17 cellular contexts compared by ENCODE assay signal in the genomic region with DNA sequence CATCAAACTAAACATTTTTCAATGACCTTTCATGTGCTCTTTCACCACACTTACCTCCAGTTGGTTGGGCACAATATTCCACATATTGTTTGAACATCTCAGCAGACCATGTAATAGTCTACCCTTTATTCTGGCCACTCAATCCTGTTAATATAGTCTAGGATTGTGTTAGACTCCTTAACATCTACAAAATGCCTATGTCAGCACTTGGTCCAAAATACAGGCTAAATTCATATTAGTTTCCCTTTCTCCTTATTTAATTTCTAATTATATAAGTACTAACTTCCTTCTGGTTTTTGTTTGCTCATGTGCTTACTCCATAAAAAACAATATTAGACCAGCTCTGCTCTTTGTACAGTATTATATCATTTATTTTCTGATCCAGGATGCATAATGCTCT. TPM values are rescaled to one million over a fixed set of nuclear protein-coding genes. Genes with fewer than 3 reads are reported as not detected.
DNase-seq lines count a peak whose midpoint lies in the region; ATAC-seq, FAIRE-seq and TF ChIP-seq lines count a peak whose summit lies in the region.
"Had no signal": no experiment of that assay in that cellular context is flagged by ENCODE, and none has a peak within 500 bp of the region (broad histone marks: within the 10 kb centered on the region; RNA-seq: fewer than 3 reads in every experiment).

No MANE protein-coding gene starts in this region.

- H3K36me3 ChIP-seq in HepG2 (replicated peaks in 1 of 2; ENCODE audit: control insufficient read depth in 1 of 2, insufficient read depth in 2 of 2, low read length in 2 of 2) (no peaks in the 10 kb centered on the region), right lobe of liver (no peaks in the 10 kb centered on the region), OCI-LY7 (ENCODE audit: insufficient read depth, low read length) (no peaks in the 10 kb centered on the region), H1 (ENCODE audit: control insufficient read depth in 2 of 4, insufficient read depth in 4 of 4, low read length in 3 of 4) (no peaks in the 10 kb centered on the region)

- DNase-seq in HepG2 (ENCODE audit: low spot score) = no peak
- no peak for DNase-seq in right lobe of liver
- no peak for DNase-seq in OCI-LY7 (ENCODE audit: low spot score)
- no peak for DNase-seq in H1 (ENCODE audit: low read depth in 1 of 2, low spot score in 2 of 2)
- DNase-seq in G401 (ENCODE audit: low spot score) = no peak
- DNase-seq in DMS79 (lab: John Stamatoyannopoulos, UW) = no peak
- DNase-seq: 8988T; ACHN; C1 segment of cervical spinal cord; CD4-positive, alpha-beta T cell; DMS79 treated with DMSO at 0.1 percent for 48 hours; EL; GDM1 had no signal

- H4K20me1 ChIP-seq in HepG2 (ENCODE audit: insufficient read depth, low read length) = no peaks in the 10 kb centered on the region
- H4K20me1 ChIP-seq in OCI-LY7 (ENCODE audit: insufficient read depth, low read length) = no peaks in the 10 kb centered on the region
- no peaks in the 10 kb centered on the region for H4K20me1 ChIP-seq in H1 (replicated peaks in 1 of 2; ENCODE audit: control insufficient read depth in 1 of 2, insufficient read depth in 2 of 2, low read length in 2 of 2)

- no peak overlapping the region for H3K14ac ChIP-seq in H1 (ENCODE audit: insufficient read length)

- H3K9ac ChIP-seq in HepG2 (ENCODE audit: insufficient read depth, low read depth, low read length) (no peak overlapping the region), H1 (replicated peaks in 1 of 4; ENCODE audit: extremely low read depth in 1 of 4, low read depth in 3 of 4, low read length in 3 of 4) (no peak overlapping the region)

- H3K4me2 ChIP-seq in HepG2 (ENCODE audit: low read depth, low read length) = no peak overlapping the region
- no peak overlapping the region for H3K4me2 ChIP-seq in OCI-LY7 (ENCODE audit: low read length)
- H3K4me2 ChIP-seq in H1 (ENCODE audit: insufficient read depth in 1 of 2, low read depth in 2 of 2, low read length in 2 of 2) = no peak overlapping the region

- TF ChIP-seq RAD21 in HepG2 (CRISPR knock-in tag; IDR thresholded peaks at IDR 0.05) = no peak
- TF ChIP-seq RAD21 in H1 (IDR thresholded peaks at IDR 0.05 in 1 of 2, conservative IDR thresholded peaks at IDR 0.05 in 1 of 2; ENCODE audit: low read depth in 2 of 2, low read length in 2 of 2) = no peak

- H4K5ac ChIP-seq in H1 (ENCODE audit: insufficient read length, low read depth, low read length) = no peak overlapping the region

- in situ Hi-C loops in HepG2 (cut with HindIII; ENCODE audit: extremely low pct_ligation_motif_present, low pct_unique_long_range_greater_than_20kb) (loop anchor here (10.0 kb wide), 1 partner anchor 361 kb away; no protein-coding TSS in a partner anchor), G401 (cut with HindIII; ENCODE audit: low sequenced_read_pairs) (loop anchor here (25.0 kb wide), 1 partner anchor 108 kb away; no protein-coding TSS in a partner anchor)

- FAIRE-seq in HepG2 (lab: Jason Lieb, UNC) (no peak), H1 (lab: Jason Lieb, UNC) (no peak)
- FAIRE-seq: GM12892 had no signal

- BruUV-seq in HepG2 (replicated peaks; lab: Mats Ljungman, UMichigan) = no TSS peak
- BruUV-seq in OCI-LY7 (replicated peaks; lab: Mats Ljungman, UMichigan) = no TSS peak

- peak overlapping the region; percentile 30; the same call in 1 of the 2 replicates for H2BK12ac ChIP-seq in H1 (ENCODE audit: low read depth, low read length)

- no peak overlapping the region for H3K4me3 ChIP-seq in HepG2 (replicated peaks in 1 of 3; ENCODE audit: insufficient read depth in 1 of 3, low read depth in 2 of 3, low read length in 3 of 3)
- no peak overlapping the region for H3K4me3 ChIP-seq in right lobe of liver
- H3K4me3 ChIP-seq in OCI-LY7 (ENCODE audit: low read depth, low read length, poor library complexity, severe bottlenecking) = no peak overlapping the region
- H3K4me3 ChIP-seq in H1 (ENCODE audit: extremely low read depth in 1 of 4, insufficient read depth in 2 of 4, low read depth in 3 of 4, low read length in 4 of 4) = peak overlapping the region in 1 of 4 experiments; percentile 16; a peak in 1 of 8 replicates

- H2BK15ac ChIP-seq in H1 (ENCODE audit: low read length) = no peak overlapping the region

- H2AFZ ChIP-seq in HepG2 (ENCODE audit: low read length) (no peak overlapping the region), OCI-LY7 (ENCODE audit: low read length) (0 out of 2 replicates have a peak overlapping the region, but pooled peaks have one; percentile 47), H1 (ENCODE audit: low read length) (no peak overlapping the region)

- TF ChIP-seq POLR2A in HepG2 (IDR thresholded peaks at IDR 0.05; ENCODE audit: insufficient read depth in 1 of 2, low read depth in 2 of 2, low read length in 2 of 2) (no peak), right lobe of liver (IDR thresholded peaks at IDR 0.05) (no peak), H1 (IDR thresholded peaks at IDR 0.05; ENCODE audit: control extremely low read depth in 1 of 2, low read depth in 2 of 2, low read length in 2 of 2) (no peak)

- H2BK20ac ChIP-seq in H1 (ENCODE audit: low read length) = no peak overlapping the region

- no peak overlapping the region for H3K4ac ChIP-seq in H1 (replicated peaks; ENCODE audit: insufficient read length, low read depth, low read length)

- no peak overlapping the region for H3K23ac ChIP-seq in H1 (ENCODE audit: insufficient read length)

- POLR2A ChIA-PET in HepG2 (lab: Yijun Ruan, JAX) (interaction anchor here (1.1 to 1.4 kb wide), 2 partner anchors 9 to 120 kb away, joined by 3 to 4 read pairs; no protein-coding TSS in a partner anchor), OCI-LY7 (lab: Charles Lee) (interaction anchor here (0.6 to 0.7 kb wide), 2 partner anchors 255 to 361 kb away, joined by 3 read pairs; no protein-coding TSS in a partner anchor), H1 (lab: Charles Lee; ENCODE audit: partially characterized antibody) (interaction anchor here (1.2 to 19.5 kb wide), 4 partner anchors 9 to 76 kb away, joined by 3 to 369 read pairs (median 12); no protein-coding TSS in a partner anchor)

- H3K56ac ChIP-seq in H1 (replicated peaks; ENCODE audit: insufficient read length, low read depth, low read length) = no peak overlapping the region

- H4K91ac ChIP-seq in H1 (replicated peaks; ENCODE audit: insufficient read length, low read length) = no peak overlapping the region

- peak overlapping the region; percentile 11 for H2BK120ac ChIP-seq in H1 (replicated peaks; ENCODE audit: low read depth, low read length)

- H3K4me1 ChIP-seq in HepG2 (ENCODE audit: insufficient read depth, low read length) (peaks cover 56% of the 10 kb centered on the region), right lobe of liver (peaks cover 0 to 17% (median 0%) of the 10 kb centered on the region in 4 donors), OCI-LY7 (ENCODE audit: insufficient read depth, low read length, poor library complexity, severe bottlenecking) (no peaks in the 10 kb centered on the region), H1 (replicated peaks in 1 of 4; ENCODE audit: control insufficient read depth in 3 of 4, insufficient read depth in 4 of 4, low read length in 3 of 4) (peaks cover 0 to 14% (median 7%) of the 10 kb centered on the region in 4 experiments; a peak in 5 of 7 replicates)

- no peak overlapping the region for H4K8ac ChIP-seq in H1 (ENCODE audit: extremely low read depth, insufficient read depth, low read length)

- no peaks in the 10 kb centered on the region for H3K79me1 ChIP-seq in H1 (ENCODE audit: low read depth, low read length)

- intact Hi-C loops in HepG2 (cut with micrococcal nuclease; ENCODE audit: unreplicated experiment) = loop anchor here (1.0 to 10.0 kb wide), 5 partner anchors 119 to 661 kb away; no protein-coding TSS in a partner anchor
- intact Hi-C loops in right lobe of liver (cut with DNase I) = loop anchor here (5.0 to 10.0 kb wide), 2 partner anchors 111 to 118 kb away; no protein-coding TSS in a partner anchor
- intact Hi-C loops in OCI-LY7 (cut with micrococcal nuclease; ENCODE audit: unreplicated experiment) = loop anchor here (2.0 to 5.0 kb wide), 4 partner anchors 119 to 668 kb away; a partner anchor contains a TSS

- TF ChIP-seq CTCF in HepG2 (CRISPR knock-in tag; IDR thresholded peaks at IDR 0.05) (no peak), right lobe of liver (IDR thresholded peaks at IDR 0.05) (no peak), OCI-LY7 (conservative IDR thresholded peaks at IDR 0.05; ENCODE audit: low read length) (no peak), H1 (IDR thresholded peaks at IDR 0.05; ENCODE audit: control extremely low read depth in 1 of 3, insufficient read depth in 1 of 3, low read depth in 1 of 3, low read length in 3 of 3) (no peak)

- no peak overlapping the region for H3K27ac ChIP-seq in HepG2 (ENCODE audit: extremely low read length, insufficient read depth, low read length)
- no peak overlapping the region for H3K27ac ChIP-seq in right lobe of liver
- H3K27ac ChIP-seq in OCI-LY7 (ENCODE audit: low read depth, low read length, poor library complexity, severe bottlenecking) = no peak overlapping the region
- H3K27ac ChIP-seq in H1 (ENCODE audit: low read depth, low read length) = no peak overlapping the region

- H3K23me2 ChIP-seq in H1 (ENCODE audit: low read depth, low read length) = no peaks in the 10 kb centered on the region

- no peak overlapping the region for H2AK5ac ChIP-seq in H1 (ENCODE audit: low read depth, low read length)

- H2BK5ac ChIP-seq in H1 (ENCODE audit: low read depth, low read length) = peak overlapping the region; percentile 54; the same call in 1 of the 2 replicates

- TF ChIP-seq EP300 in HepG2 (IDR thresholded peaks at IDR 0.05; ENCODE audit: low read depth in 2 of 2, low read length in 2 of 2) = no peak
- no peak for TF ChIP-seq EP300 in HepG2 (CRISPR knock-in tag; IDR thresholded peaks at IDR 0.05; ENCODE audit: borderline replicate concordance)
- no peak for TF ChIP-seq EP300 in H1 (IDR thresholded peaks at IDR 0.05; ENCODE audit: borderline replicate concordance in 1 of 2, low read depth in 2 of 2, low read length in 2 of 2)

- H3K9me3 ChIP-seq in HepG2 (ENCODE audit: low read length) (no peaks in the 10 kb centered on the region), right lobe of liver (no peaks in the 10 kb centered on the region), OCI-LY7 (ENCODE audit: low read length) (no peaks in the 10 kb centered on the region), H1 (ENCODE audit: insufficient read depth in 2 of 2, low read depth in 1 of 2, low read length in 1 of 2) (no peaks in the 10 kb centered on the region)

- no peak for ATAC-seq in HepG2
- no peak for ATAC-seq in right lobe of liver
- no peak for ATAC-seq in HG02642 (IDR thresholded peaks at IDR 0.05; ENCODE audit: poor library complexity, unreplicated experiment)

- H3K79me2 ChIP-seq in HepG2 (ENCODE audit: insufficient read depth, low read length) (no peaks in the 10 kb centered on the region), OCI-LY7 (ENCODE audit: insufficient read depth, low read depth, low read length) (no peaks in the 10 kb centered on the region), H1 (ENCODE audit: control insufficient read depth in 1 of 2, insufficient read depth in 2 of 2, low read length in 2 of 2) (peaks cover 0 to 11% of the 10 kb centered on the region in 2 experiments; a peak in 2 of 4 replicates)

- H3K27me3 ChIP-seq in HepG2 (ENCODE audit: control insufficient read depth in 1 of 2, insufficient read depth in 2 of 2, low read length in 2 of 2) (no peaks in the 10 kb centered on the region), right lobe of liver (no peaks in the 10 kb centered on the region), H1 (replicated peaks in 1 of 4; ENCODE audit: control insufficient read depth in 3 of 4, extremely low read depth in 1 of 4, insufficient read depth in 3 of 4, low read length in 3 of 4) (no peaks in the 10 kb centered on the region)

- CTCF ChIA-PET in HepG2 (lab: Yijun Ruan, JAX; ENCODE audit: low intra/inter-chr PET ratio, low total read pairs) (interaction anchor here (1.3 to 3.0 kb wide), 3 partner anchors 22 to 132 kb away, joined by 3 to 67 read pairs (median 18); a partner anchor contains a TSS), OCI-LY7 (lab: Charles Lee; ENCODE audit: unreplicated experiment) (interaction anchor here (1.7 kb wide), 1 partner anchor 11 kb away, joined by 7 read pairs; no protein-coding TSS in a partner anchor), H1 (lab: Charles Lee; ENCODE audit: partially characterized antibody) (interaction anchor here (0.6 to 4.3 kb wide), 16 partner anchors 8 to 594 kb away, joined by 3 to 28 read pairs (median 6); a partner anchor contains a TSS)

- H3K18ac ChIP-seq in H1 (ENCODE audit: extremely low read depth, low read length) = no peak overlapping the region

- no peaks in the 10 kb centered on the region for H3K9me2 ChIP-seq in OCI-LY7 (ENCODE audit: insufficient read depth, low read length)

RNA-seq across cellular contexts. Expression of a gene that starts 21.1 kb away (rescaled TPM):
- total RNA-seq in HepG2 (2016; rRNA removed; fragmentation: Illumina TruSeq; extraction: Trizol) (not detected in 2 replicates), right lobe of liver (not detected), OCI-LY7 (2022) (not detected in 2 replicates)
- total RNA-seq in HepG2 (2016; cell fraction: cytosol; rRNA removed; fragmentation: Illumina TruSeq; extraction: Trizol; ENCODE audit: low read depth) = not detected in 2 replicates
- total RNA-seq in HepG2 (2016; cell fraction: insoluble cytoplasmic fraction; rRNA removed; fragmentation: Illumina TruSeq; extraction: Trizol) = not detected in 2 replicates
- not detected in 2 replicates for total RNA-seq in HepG2 (2016; cell fraction: membrane; rRNA removed; fragmentation: Illumina TruSeq; extraction: Trizol)
- not detected in 2 replicates for total RNA-seq in HepG2 (2016; cell fraction: nucleus; rRNA removed; fragmentation: Illumina TruSeq; extraction: Trizol)
- polyA plus RNA-seq in HepG2 (2011; rRNA removed) (0.04 TPM in 1 of 2 replicates, not detected in the other), H1 (2011; rRNA removed) (not detected in 2 replicates)
- not detected in 2 replicates for polyA plus RNA-seq in HepG2 (2011; cell fraction: cytosol; rRNA removed)
- polyA plus RNA-seq in HepG2 (2011; cell fraction: nucleus; rRNA removed) = not detected in 2 replicates
- polyA plus RNA-seq in HepG2 (2012) = not detected in 2 replicates
- polyA plus RNA-seq in HepG2 (2016; cell fraction: cytosol; fragmentation: Illumina TruSeq; extraction: Trizol; ENCODE audit: low read depth) = not detected in 2 replicates
- polyA plus RNA-seq in HepG2 (2016; cell fraction: insoluble cytoplasmic fraction; fragmentation: Illumina TruSeq; extraction: Trizol; ENCODE audit: low read depth) = not detected in 2 replicates
- not detected in 2 replicates for polyA plus RNA-seq in HepG2 (2016; cell fraction: membrane; fragmentation: Illumina TruSeq; extraction: Trizol; ENCODE audit: low read depth)
- polyA plus RNA-seq in HepG2 (2016; cell fraction: nucleus; fragmentation: Illumina TruSeq; extraction: Trizol; ENCODE audit: insufficient read depth, low read depth) = not detected in 2 replicates
- polyA minus RNA-seq in HepG2 (2011; rRNA and poly(A)+ RNA removed; ENCODE audit: low replicate concordance) = 0.14 TPM in 1 of 2 replicates, not detected in the other
- not detected in 2 replicates for polyA minus RNA-seq in HepG2 (2011; cell fraction: cytosol; rRNA and poly(A)+ RNA removed)
- polyA minus RNA-seq in HepG2 (2011; cell fraction: nucleus; rRNA and poly(A)+ RNA removed) = not detected in 2 replicates
- total RNA-seq in OCI-LY7 (2014; rRNA removed; shearing (Covaris generic)) = not detected in 2 replicates
- total RNA-seq in H1 (2021; fragmentation: NEBNext Ultra II Directional; extraction: Animal tissue kit (Norgen Biotek cat#: 25700)) = not detected in 2 replicates
- not detected for polyA plus RNA-seq in H1 (2011; cell fraction: cytosol; rRNA removed)
- not detected for polyA plus RNA-seq in H1 (2011; cell fraction: nucleus; rRNA removed)
- not detected in 4 replicates for polyA plus RNA-seq in H1 (2012, experiment 1 of 2)
- not detected for polyA plus RNA-seq in H1 (2012, experiment 2 of 2)
- polyA plus RNA-seq in H1 (2013, experiment 1 of 2) = not detected
- polyA plus RNA-seq in H1 (2013, experiment 2 of 2) = 0.02 TPM
- not detected in 2 replicates for polyA minus RNA-seq in H1 (2011; rRNA and poly(A)+ RNA removed)
- not detected for polyA minus RNA-seq in H1 (2011; cell fraction: cytosol; rRNA and poly(A)+ RNA removed)
- not detected for polyA minus RNA-seq in H1 (2011; cell fraction: nucleus; rRNA and poly(A)+ RNA removed)
- not detected in 2 replicates for total RNA-seq in G401 (2014; rRNA removed; shearing (Covaris generic))
- total RNA-seq: CD4-positive, alpha-beta T cell; H4; HT-29 had no signal

RNA-seq across cellular contexts. Expression of a gene that starts 54.5 kb away (rescaled TPM):
- not detected in 2 replicates for total RNA-seq in HepG2 (2016; rRNA removed; fragmentation: Illumina TruSeq; extraction: Trizol)
- not detected in 2 replicates for total RNA-seq in HepG2 (2016; cell fraction: cytosol; rRNA removed; fragmentation: Illumina TruSeq; extraction: Trizol; ENCODE audit: low read depth)
- not detected in 2 replicates for total RNA-seq in HepG2 (2016; cell fraction: insoluble cytoplasmic fraction; rRNA removed; fragmentation: Illumina TruSeq; extraction: Trizol)
- not detected in 2 replicates for total RNA-seq in HepG2 (2016; cell fraction: membrane; rRNA removed; fragmentation: Illumina TruSeq; extraction: Trizol)
- total RNA-seq in HepG2 (2016; cell fraction: nucleus; rRNA removed; fragmentation: Illumina TruSeq; extraction: Trizol) = not detected in 2 replicates
- polyA plus RNA-seq in HepG2 (2011; rRNA removed) = not detected in 2 replicates
- not detected in 2 replicates for polyA plus RNA-seq in HepG2 (2011; cell fraction: cytosol; rRNA removed)
- not detected in 2 replicates for polyA plus RNA-seq in HepG2 (2011; cell fraction: nucleus; rRNA removed)
- polyA plus RNA-seq in HepG2 (2012) = not detected in 2 replicates
- polyA plus RNA-seq in HepG2 (2016; cell fraction: cytosol; fragmentation: Illumina TruSeq; extraction: Trizol; ENCODE audit: low read depth) = not detected in 2 replicates
- polyA plus RNA-seq in HepG2 (2016; cell fraction: insoluble cytoplasmic fraction; fragmentation: Illumina TruSeq; extraction: Trizol; ENCODE audit: low read depth) = not detected in 2 replicates
- not detected in 2 replicates for polyA plus RNA-seq in HepG2 (2016; cell fraction: membrane; fragmentation: Illumina TruSeq; extraction: Trizol; ENCODE audit: low read depth)
- polyA plus RNA-seq in HepG2 (2016; cell fraction: nucleus; fragmentation: Illumina TruSeq; extraction: Trizol; ENCODE audit: insufficient read depth, low read depth) = not detected in 2 replicates
- not detected in 2 replicates for polyA minus RNA-seq in HepG2 (2011; rRNA and poly(A)+ RNA removed; ENCODE audit: low replicate concordance)
- polyA minus RNA-seq in HepG2 (2011; cell fraction: cytosol; rRNA and poly(A)+ RNA removed) = not detected in 2 replicates
- not detected in 2 replicates for polyA minus RNA-seq in HepG2 (2011; cell fraction: nucleus; rRNA and poly(A)+ RNA removed)
- not detected for total RNA-seq in right lobe of liver
- 0.09 TPM in 1 of 2 replicates, not detected in the other for total RNA-seq in OCI-LY7 (2014; rRNA removed; shearing (Covaris generic))
- total RNA-seq in OCI-LY7 (2022) = not detected in 2 replicates
- 0.21 TPM in 1 of 2 replicates, not detected in the other for total RNA-seq in H1 (2021; fragmentation: NEBNext Ultra II Directional; extraction: Animal tissue kit (Norgen Biotek cat#: 25700))
- polyA plus RNA-seq in H1 (2011; rRNA removed) = not detected in 2 replicates
- polyA plus RNA-seq in H1 (2011; cell fraction: cytosol; rRNA removed) = not detected
- not detected for polyA plus RNA-seq in H1 (2011; cell fraction: nucleus; rRNA removed)
- polyA plus RNA-seq in H1 (2012, experiment 1 of 2) = not detected in 4 replicates
- not detected for polyA plus RNA-seq in H1 (2012, experiment 2 of 2)
- not detected for polyA plus RNA-seq in H1 (2013, experiment 1 of 2)
- not detected for polyA plus RNA-seq in H1 (2013, experiment 2 of 2)
- polyA minus RNA-seq in H1 (2011; rRNA and poly(A)+ RNA removed) = not detected in 2 replicates
- not detected for polyA minus RNA-seq in H1 (2011; cell fraction: cytosol; rRNA and poly(A)+ RNA removed)
- polyA minus RNA-seq in H1 (2011; cell fraction: nucleus; rRNA and poly(A)+ RNA removed) = not detected
- total RNA-seq in G401 (2014; rRNA removed; shearing (Covaris generic)) = not detected in 2 replicates
- total RNA-seq: CD4-positive, alpha-beta T cell; H4; HT-29 had no signal
